In the genomic region with DNA sequence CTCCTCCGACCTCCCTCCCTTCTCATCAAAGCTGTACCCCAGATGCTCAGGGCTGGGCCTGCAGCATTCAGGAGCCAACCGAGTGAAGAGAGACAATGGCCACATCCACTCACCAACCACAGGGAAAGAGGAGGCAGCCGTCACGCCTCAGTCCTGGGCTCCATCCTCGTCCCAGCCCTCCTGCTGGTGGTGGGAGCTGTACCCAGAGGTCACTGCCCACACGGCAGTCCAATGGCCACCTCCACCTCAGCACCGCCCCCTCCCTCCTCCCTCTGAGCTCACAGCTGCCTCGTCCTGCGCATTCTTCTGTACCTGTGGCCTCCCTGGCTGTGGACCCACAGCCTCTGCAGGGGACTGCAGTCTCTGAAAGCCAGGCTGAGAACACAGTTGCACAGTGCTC, we compare ENCODE assay signal across 22 cellular contexts. TPM values are rescaled to one million over a fixed set of nuclear protein-coding genes. Genes with fewer than 3 reads are reported as not detected.
"Had no signal": no experiment of that assay in that cellular context is flagged by ENCODE, and none has a peak within 500 bp of the region (broad histone marks: within the 10 kb centered on the region; RNA-seq: fewer than 3 reads in every experiment).

No MANE protein-coding gene starts in this region.

- H2AFZ ChIP-seq: parathyroid adenoma had no signal

- H3K27ac Mint-ChIP-seq: activated CD4-positive, alpha-beta memory T cell treated with anti-CD3 and anti-CD28 coated beads, Interleukin-2, amount 10 ng/mL, durations not matched to agents 7 days and 5 days; activated CD4-positive, alpha-beta T cell treated with anti-CD3 and anti-CD28 coated beads, Interleukin-2, amount 10 ng/mL, durations not matched to agents 24 days and 14 days; activated naive CD8-positive, alpha-beta T cell treated with anti-CD3 and anti-CD28 coated beads, Interleukin-2, amount 50 U/mL, for 24 hours; immature natural killer cell; natural killer cell; stimulated activated naive CD8-positive, alpha-beta T cell treated with anti-CD3 and anti-CD28 coated beads, Interleukin-15, amount 100 ng/mL, for 72 hours; T-helper 17 cell had no signal

- H3K79me2 ChIP-seq: parathyroid adenoma had no signal

- H3K27me3 Mint-ChIP-seq: activated CD4-positive, alpha-beta T cell treated with anti-CD3 and anti-CD28 coated beads, Interleukin-2, amount 10 ng/mL, durations not matched to agents 24 days and 14 days had no signal

- H3K4me1 Mint-ChIP-seq: activated CD4-positive, alpha-beta memory T cell treated with anti-CD3 and anti-CD28 coated beads, Interleukin-2, amount 10 ng/mL, durations not matched to agents 7 days and 5 days; activated CD4-positive, alpha-beta T cell treated with anti-CD3 and anti-CD28 coated beads, Interleukin-2, amount 10 ng/mL, durations not matched to agents 24 days and 14 days; activated naive CD8-positive, alpha-beta T cell treated with anti-CD3 and anti-CD28 coated beads, Interleukin-2, amount 50 U/mL, for 24 hours; immature natural killer cell; natural killer cell had no signal

- H3K9me3 ChIP-seq: left ventricle myocardium inferior, tibial artery had no signal

- H3K4me3 ChIP-seq: cardiac muscle cell, left ventricle myocardium inferior, skin epidermis, tibial artery had no signal

- DNase-seq: activated CD4-positive, alpha-beta memory T cell treated with anti-CD3 and anti-CD28 coated beads, Interleukin-2, amount 10 ng/mL, durations not matched to agents 7 days and 5 days; activated CD4-positive, alpha-beta T cell treated with anti-CD3 and anti-CD28 coated beads, Interleukin-2, amount 10 ng/mL, durations not matched to agents 24 days and 14 days; activated gamma-delta T cell; activated naive CD4-positive, alpha-beta T cell treated with anti-CD3 and anti-CD28 coated beads, Interleukin-2, amount 50 U/mL, for 16 hours; activated naive CD8-positive, alpha-beta T cell treated with anti-CD3 and anti-CD28 coated beads, Interleukin-2, amount 50 U/mL, for 24 hours; cortex of kidney; foreskin melanocyte; immature natural killer cell; left ventricle myocardium inferior; mammary epithelial cell; midbrain; natural killer cell; nucleus accumbens; stimulated activated CD4-positive, alpha-beta T cell treated with anti-CD3 and anti-CD28 coated beads, Interleukin-1b, Interleukin-23, amount 100 ng/mL, for 48 hours; stimulated activated naive CD8-positive, alpha-beta T cell treated with anti-CD3 and anti-CD28 coated beads, Interleukin-15, amount 100 ng/mL, for 72 hours; SW 1271; T-helper 17 cell; tibial artery had no signal

- H3K9ac ChIP-seq: parathyroid adenoma had no signal

- H3K36me3 ChIP-seq: cardiac muscle cell, left ventricle myocardium inferior, tibial artery had no signal

- H3K4me1 ChIP-seq: left ventricle myocardium inferior, parathyroid adenoma, tibial artery had no signal

- H3K27me3 ChIP-seq: cardiac muscle cell had no signal

- H3K27ac ChIP-seq: cardiac muscle cell, left ventricle myocardium inferior, parathyroid adenoma, skin epidermis, tibial artery had no signal

- H3K36me3 Mint-ChIP-seq: immature natural killer cell, natural killer cell had no signal

- ATAC-seq: activated CD4-positive, CD25-positive, alpha-beta regulatory T cell treated with anti-CD3 and anti-CD28 coated beads, Interleukin-2, amount 50 U/mL, for 24 hours; activated naive CD8-positive, alpha-beta T cell treated with anti-CD3 and anti-CD28 coated beads, Interleukin-2, amount 50 U/mL, for 24 hours; natural killer cell; stimulated activated naive CD8-positive, alpha-beta T cell treated with anti-CD3 and anti-CD28 coated beads, Interleukin-15, amount 100 ng/mL, for 72 hours; T-helper 17 cell had no signal

- H3K9me3 Mint-ChIP-seq: activated CD4-positive, alpha-beta memory T cell treated with anti-CD3 and anti-CD28 coated beads, Interleukin-2, amount 10 ng/mL, durations not matched to agents 7 days and 5 days; activated CD4-positive, alpha-beta T cell treated with anti-CD3 and anti-CD28 coated beads, Interleukin-2, amount 10 ng/mL, durations not matched to agents 24 days and 14 days; activated naive CD8-positive, alpha-beta T cell treated with anti-CD3 and anti-CD28 coated beads, Interleukin-2, amount 50 U/mL, for 24 hours; immature natural killer cell; natural killer cell; stimulated activated naive CD8-positive, alpha-beta T cell treated with anti-CD3 and anti-CD28 coated beads, Interleukin-15, amount 100 ng/mL, for 72 hours had no signal

- H3K4me3 Mint-ChIP-seq: activated CD4-positive, alpha-beta memory T cell treated with anti-CD3 and anti-CD28 coated beads, Interleukin-2, amount 10 ng/mL, durations not matched to agents 7 days and 5 days; activated CD4-positive, alpha-beta T cell treated with anti-CD3 and anti-CD28 coated beads, Interleukin-2, amount 10 ng/mL, durations not matched to agents 24 days and 14 days; activated naive CD8-positive, alpha-beta T cell treated with anti-CD3 and anti-CD28 coated beads, Interleukin-2, amount 50 U/mL, for 24 hours; immature natural killer cell; natural killer cell; stimulated activated naive CD8-positive, alpha-beta T cell treated with anti-CD3 and anti-CD28 coated beads, Interleukin-15, amount 100 ng/mL, for 72 hours; T-helper 17 cell had no signal

RNA-seq across cellular contexts. Expression of a gene that starts 53.0 kb away (rescaled TPM):
- total RNA-seq: activated CD4-positive, alpha-beta memory T cell treated with anti-CD3 and anti-CD28 coated beads, Interleukin-2, amount 10 ng/mL, durations not matched to agents 7 days and 5 days; natural killer cell; T-helper 17 cell had no signal
- polyA plus RNA-seq: immature natural killer cell, mammary epithelial cell had no signal
